Comparison of ENCODE assay signal across 8 cellular contexts in the genomic region with DNA sequence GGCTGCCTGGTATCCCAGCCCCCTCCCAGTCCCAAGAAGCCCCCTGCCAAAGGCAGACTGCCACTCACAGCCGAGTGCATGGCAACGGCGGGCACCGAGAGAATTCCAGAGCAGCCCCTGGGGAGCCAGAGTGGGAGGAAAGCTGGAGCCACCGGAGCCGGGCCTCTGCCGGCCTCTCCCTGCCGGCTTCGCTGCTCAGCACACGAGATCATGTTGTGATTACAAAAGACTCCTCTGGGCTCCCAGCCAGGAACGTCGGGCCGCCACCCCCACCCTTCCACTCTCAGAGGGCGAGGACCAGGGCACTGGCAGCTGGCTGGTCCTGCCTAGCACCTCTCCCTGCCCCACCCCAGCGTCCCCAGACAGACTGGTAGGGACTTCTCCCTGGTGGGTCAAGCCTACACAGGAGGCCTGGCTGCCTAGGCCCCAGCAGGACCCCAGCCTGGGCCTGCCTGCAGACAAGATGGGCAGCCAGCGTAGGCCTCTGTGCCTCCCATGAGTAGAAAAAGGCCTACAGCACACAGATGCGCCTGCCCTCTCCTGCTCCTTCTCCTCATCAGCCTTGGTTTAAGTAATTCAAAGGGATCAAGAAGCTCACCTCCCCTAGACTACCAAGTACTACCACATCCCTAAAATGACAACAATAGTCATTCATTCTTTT. TPM values are rescaled to one million over a fixed set of nuclear protein-coding genes. Genes with fewer than 3 reads are reported as not detected.
DNase-seq lines count a peak whose midpoint lies in the region; ATAC-seq and TF ChIP-seq lines count a peak whose summit lies in the region.

Gene CCDC9B, minus strand, starts transcription at position 200 of the 661 bp plus-strand sequence. Its CDS starts 120 bp downstream, at position 80.

- TF ChIP-seq RAD21 in Ishikawa (IDR thresholded peaks at IDR 0.05; ENCODE audit: low read depth) = peak; percentile 10; the same call in 1 of the 2 replicates

- DNase-seq in ACHN (peak; percentile 80), SHP77 treated with DMSO at 0.1 percent for 48 hours (lab: John Stamatoyannopoulos, UW) (peak; percentile 77), cerebellar nuclear complex (lab: John Stamatoyannopoulos, UW) (no peak)

- H3K27ac ChIP-seq in esophagus (ENCODE audit: low read depth in 2 of 2, low read length in 1 of 2) = peak within 1 kb of the TSS; percentile 95 to 99
- peak within 1 kb of the TSS; percentile 92 to 94 for H3K27ac ChIP-seq in mucosa of rectum (ENCODE audit: low read depth in 2 of 2, low read length in 2 of 2)

- H3K9ac ChIP-seq in mucosa of rectum (ENCODE audit: low read depth in 1 of 2, low read length in 2 of 2) = peak within 1 kb of the TSS; percentile 81 to 87

- TF ChIP-seq EP300 in Ishikawa (IDR thresholded peaks at IDR 0.05; ENCODE audit: borderline replicate concordance) = peak; percentile 65

- 17 to 23% methylated on average over 14 to 17 of the region's 17 CpGs for WGBS in esophagus, 2 donors

- H3K4me1 ChIP-seq in esophagus (ENCODE audit: control insufficient read depth in 2 of 2, insufficient read depth in 2 of 2, low read length in 1 of 2) = peaks cover 16 to 53% of the 10 kb centered on the region in 2 donors
- peaks cover 79 to 80% of the 10 kb centered on the region in 2 donors for H3K4me1 ChIP-seq in mucosa of rectum (ENCODE audit: control insufficient read depth in 2 of 2, insufficient read depth in 2 of 2, low read length in 2 of 2)

- H3K4me3 ChIP-seq in esophagus (ENCODE audit: low read depth in 1 of 2, low read length in 2 of 2) (peak within 1 kb of the TSS; percentile 60 to 64), mucosa of rectum (ENCODE audit: low read length in 2 of 2) (peak within 1 kb of the TSS; percentile 65 to 72)

- in situ Hi-C loops in ACHN (cut with HindIII; ENCODE audit: low pct_ligation_motif_present, low pct_unique_long_range_greater_than_20kb, low sequenced_read_pairs) = no loop called here

- no peak for ATAC-seq in HG02970 (IDR thresholded peaks at IDR 0.05; ENCODE audit: low FRiP score, unreplicated experiment)
- no peak for ATAC-seq in GM18511 (IDR thresholded peaks at IDR 0.05; ENCODE audit: unreplicated experiment)

- H3K9me3 ChIP-seq in esophagus (ENCODE audit: control insufficient read depth in 2 of 2, insufficient read depth in 1 of 2, low read depth in 1 of 2, low read length in 1 of 2) (no peaks in the 10 kb centered on the region), mucosa of rectum (ENCODE audit: control insufficient read depth in 2 of 2, low read length in 2 of 2) (no peaks in the 10 kb centered on the region)

- H3K27me3 ChIP-seq in esophagus (ENCODE audit: control insufficient read depth in 1 of 2, insufficient read depth in 2 of 2, low read length in 2 of 2) (no peaks in the 10 kb centered on the region), mucosa of rectum (ENCODE audit: control insufficient read depth in 2 of 2, insufficient read depth in 2 of 2, low read length in 2 of 2) (no peaks in the 10 kb centered on the region)

- peaks cover 0 to 11% of the 10 kb centered on the region in 2 donors for H3K36me3 ChIP-seq in esophagus (ENCODE audit: control insufficient read depth in 2 of 2, insufficient read depth in 2 of 2, low read length in 1 of 2)
- H3K36me3 ChIP-seq in mucosa of rectum (ENCODE audit: control insufficient read depth in 2 of 2, insufficient read depth in 2 of 2, low read length in 2 of 2) = no peaks in the 10 kb centered on the region

TF ChIP-seq in Ishikawa, 13 proteins besides CTCF, POLR2A, EP300 and RAD21:
- peak; percentile 30; the same call in 1 of the 2 replicates for TF ChIP-seq TAF1 (IDR thresholded peaks at IDR 0.05; ENCODE audit: low read depth)
- TF ChIP-seq, protein P1, sequence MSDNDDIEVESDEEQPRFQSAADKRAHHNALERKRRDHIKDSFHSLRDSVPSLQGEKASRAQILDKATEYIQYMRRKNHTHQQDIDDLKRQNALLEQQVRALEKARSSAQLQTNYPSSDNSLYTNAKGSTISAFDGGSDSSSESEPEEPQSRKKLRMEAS (IDR thresholded peaks at IDR 0.05) = peak; percentile 85
- peak; percentile 55; the same call in 1 of the 2 replicates for TF ChIP-seq TCF12 (IDR thresholded peaks at IDR 0.05; ENCODE audit: low read depth)
- TF ChIP-seq REST (IDR thresholded peaks at IDR 0.05; ENCODE audit: low read depth) = no peak
- no peak for TF ChIP-seq EGR1 (IDR thresholded peaks at IDR 0.05)
- no peak for TF ChIP-seq TEAD4 (IDR thresholded peaks at IDR 0.05)
- no peak for TF ChIP-seq FOXM1 (IDR thresholded peaks at IDR 0.05; ENCODE audit: borderline replicate concordance, low read depth)
- no peak for TF ChIP-seq ZBTB7A (IDR thresholded peaks at IDR 0.05; ENCODE audit: low read depth)
- TF ChIP-seq NFIC (IDR thresholded peaks at IDR 0.05) = peak; percentile 95
- peak; percentile 87 for TF ChIP-seq CEBPB (IDR thresholded peaks at IDR 0.05)
- TF ChIP-seq USF1 (IDR thresholded peaks at IDR 0.05) = 0 out of 2 replicates have a peak, but pooled peaks have one; percentile 20
- no peak for TF ChIP-seq CREB1 (IDR thresholded peaks at IDR 0.05; ENCODE audit: low read depth)
- 0 out of 2 replicates have a peak, but pooled peaks have one; percentile 18 for TF ChIP-seq YY1 (IDR thresholded peaks at IDR 0.05; ENCODE audit: low read depth)

RNA-seq across cellular contexts. Expression of gene CCDC9B, which starts in this region (rescaled TPM):
- 10 to 100 TPM; 21.1 to 58.1 TPM for polyA plus RNA-seq in esophagus

Comparison
In these comparisons a context has a peak if more than half of its experiments do, and no peak if none do; other contexts are left out.
1. DNase-seq: peak in ACHN (single experiment) and SHP77 treated with DMSO at 0.1 percent for 48 hours (single experiment); none in cerebellar nuclear complex (0 of 2).